Comparison of ENCODE assay signal across 18 cellular contexts in genomic region chr9:97176206-97176605, GRCh38.
DNase-seq lines count a peak whose midpoint lies in the region; ATAC-seq and TF ChIP-seq lines count a peak whose summit lies in the region.
"Had no signal": no experiment of that assay in that cellular context is flagged by ENCODE, and none has a peak within 500 bp of the region (broad histone marks: within the 10 kb centered on the region; RNA-seq: fewer than 3 reads in every experiment).

No MANE protein-coding gene starts in this region.

- no peak for TF ChIP-seq CTCF in fibroblast of villous mesenchyme (IDR thresholded peaks at IDR 0.05; ENCODE audit: insufficient read depth, low read depth, low read length)
- no peak for TF ChIP-seq CTCF in type B pancreatic cell (conservative IDR thresholded peaks at IDR 0.05)

- no peaks in the 10 kb centered on the region for H3K9me3 Mint-ChIP-seq in type B pancreatic cell
- H3K9me3 Mint-ChIP-seq: central memory CD8-positive, alpha-beta T cell had no signal

- no peak overlapping the region for H3K4me3 Mint-ChIP-seq in type B pancreatic cell
- H3K4me3 Mint-ChIP-seq: activated T-cell treated with anti-CD3 and anti-CD28 coated beads, Interleukin-2, amount 50 U/mL, for 4 hours; central memory CD8-positive, alpha-beta T cell had no signal

- no peak overlapping the region for H3K4me3 ChIP-seq in fibroblast of villous mesenchyme (ENCODE audit: low read depth, low read length)
- H3K4me3 ChIP-seq: GM23248, mucosa of descending colon had no signal

- no peak overlapping the region for H3K27ac Mint-ChIP-seq in type B pancreatic cell

- no peaks in the 10 kb centered on the region for H3K4me1 Mint-ChIP-seq in type B pancreatic cell (ENCODE audit: unreplicated experiment)
- H3K4me1 Mint-ChIP-seq: central memory CD8-positive, alpha-beta T cell had no signal

- ATAC-seq in HG02623 (IDR thresholded peaks at IDR 0.05; ENCODE audit: unreplicated experiment), result no peak
- ATAC-seq: activated T-cell treated with anti-CD3 and anti-CD28 coated beads, Interleukin-2, amount 50 U/mL, for 4 hours; mucosa of descending colon; stimulated activated naive CD8-positive, alpha-beta T cell treated with anti-CD3 and anti-CD28 coated beads, Interleukin-15, Interleukin-2, amounts not matched to agents 100 U/mL and 50 U/mL, for 24 hours had no signal

- peak; percentile 77 for DNase-seq in DMS 273 (lab: John Stamatoyannopoulos, UW; ENCODE audit: unreplicated experiment)
- DNase-seq in NCI-H1092 treated with DMSO at 0.1 percent for 48 hours (lab: John Stamatoyannopoulos, UW), result peak; percentile 64
- DNase-seq in RPMI8226, result peak; percentile 8
- DNase-seq in fibroblast of villous mesenchyme (ENCODE audit: low read depth), result peak; percentile 1
- DNase-seq in LoVo (ENCODE audit: low spot score), result no peak
- DNase-seq in epidermal melanocyte (ENCODE audit: insufficient read length, low spot score), result no peak
- no peak for DNase-seq in type B pancreatic cell (ENCODE audit: extremely low spot score, unreplicated experiment)
- DNase-seq: activated T-cell treated with anti-CD3 and anti-CD28 coated beads, Interleukin-2, amount 50 U/mL, for 4 hours; AML-193; GM23248; kidney; mucosa of descending colon; occipital lobe; small intestine; stimulated activated naive CD8-positive, alpha-beta T cell treated with anti-CD3 and anti-CD28 coated beads, Interleukin-15, Interleukin-2, amounts not matched to agents 100 U/mL and 50 U/mL, for 24 hours; T1000 had no signal

- H3K36me3 Mint-ChIP-seq in type B pancreatic cell, result no peaks in the 10 kb centered on the region

- no peaks in the 10 kb centered on the region for H3K27me3 Mint-ChIP-seq in type B pancreatic cell
- H3K27me3 Mint-ChIP-seq: central memory CD8-positive, alpha-beta T cell had no signal

Comparison
In these comparisons a context has a peak if more than half of its experiments do, and no peak if none do; other contexts are left out.
1. DNase-seq: peak in DMS 273 (single experiment), NCI-H1092 treated with DMSO at 0.1 percent for 48 hours (single experiment), RPMI8226 (single experiment) and fibroblast of villous mesenchyme (single experiment); none in LoVo (single experiment), epidermal melanocyte (single experiment) and type B pancreatic cell (single experiment).